ENCODE assay signal across 20 cellular contexts in genomic region chr13:24685314-24685713, GRCh38. TPM values are rescaled to one million over a fixed set of nuclear protein-coding genes. Genes with fewer than 3 reads are reported as not detected.
DNase-seq lines count a peak whose midpoint lies in the region; ATAC-seq, FAIRE-seq and TF ChIP-seq lines count a peak whose summit lies in the region.
"Had no signal": no experiment of that assay in that cellular context is flagged by ENCODE, and none has a peak within 500 bp of the region (broad histone marks: within the 10 kb centered on the region; RNA-seq: fewer than 3 reads in every experiment).

No MANE protein-coding gene starts in this region.

- no peaks in the 10 kb centered on the region for H3K9me2 ChIP-seq in GM23338 (ENCODE audit: insufficient read depth)

- H3K9me3 ChIP-seq in BLaER1 (no peaks in the 10 kb centered on the region), astrocyte (ENCODE audit: insufficient read depth, low read depth, low read length) (no peaks in the 10 kb centered on the region), BE2C (no peaks in the 10 kb centered on the region)

- no peaks in the 10 kb centered on the region for H3F3A ChIP-seq in GM23338 (replicated peaks; ENCODE audit: low read depth)

- no peak overlapping the region for H3K27ac ChIP-seq in BLaER1
- no peak overlapping the region for H3K27ac ChIP-seq in GM23338 (ENCODE audit: low read depth)
- H3K27ac ChIP-seq in astrocyte (ENCODE audit: low read depth, low read length), result no peak overlapping the region
- H3K27ac ChIP-seq: GM23248 had no signal

- no peaks in the 10 kb centered on the region for H3K36me3 Mint-ChIP-seq in GM23338 (ENCODE audit: low read depth)
- H3K36me3 Mint-ChIP-seq in astrocyte (ENCODE audit: low read depth, unreplicated experiment), result no peaks in the 10 kb centered on the region
- no peaks in the 10 kb centered on the region for H3K36me3 Mint-ChIP-seq in memory B cell
- H3K36me3 Mint-ChIP-seq: CD14-positive monocyte, IgD-negative memory B cell had no signal

- H3K4me1 Mint-ChIP-seq in GM23338 (peaks cover 48% of the 10 kb centered on the region), astrocyte (ENCODE audit: low read depth, unreplicated experiment) (peaks cover 24% of the 10 kb centered on the region), memory B cell (peaks cover 13% of the 10 kb centered on the region)

- H3K36me3 ChIP-seq in BLaER1 (no peaks in the 10 kb centered on the region), GM23338 (ENCODE audit: insufficient read depth) (no peaks in the 10 kb centered on the region), astrocyte (ENCODE audit: insufficient read depth, low read length) (no peaks in the 10 kb centered on the region), BE2C (no peaks in the 10 kb centered on the region)

- TF ChIP-seq CTCF in GM23338 (conservative IDR thresholded peaks at IDR 0.05; ENCODE audit: low read depth in 2 of 2), result no peak
- TF ChIP-seq CTCF in astrocyte (IDR thresholded peaks at IDR 0.05; ENCODE audit: insufficient read depth, low read depth, low read length), result no peak
- no peak for TF ChIP-seq CTCF in BE2C (IDR thresholded peaks at IDR 0.05; ENCODE audit: low read depth, low read length)

- peak overlapping the region; percentile 3; the same call in 1 of the 2 replicates for H2AFZ ChIP-seq in GM23338
- H2AFZ ChIP-seq in astrocyte (ENCODE audit: low read depth, low read length), result no peak overlapping the region

- H3K79me2 ChIP-seq in GM23338 (replicated peaks; ENCODE audit: insufficient read depth) (no peaks in the 10 kb centered on the region), astrocyte (ENCODE audit: insufficient read depth, low read length) (no peaks in the 10 kb centered on the region)

- H3K27me3 Mint-ChIP-seq in GM23338 (ENCODE audit: insufficient read depth, low read depth, poor library complexity) (peaks cover 22% of the 10 kb centered on the region), astrocyte (ENCODE audit: low read depth, unreplicated experiment) (peaks cover 40% of the 10 kb centered on the region), memory B cell (peaks cover 23% of the 10 kb centered on the region)

- H3K4me3 Mint-ChIP-seq in GM23338 (no peak overlapping the region), astrocyte (ENCODE audit: unreplicated experiment) (no peak overlapping the region), memory B cell (no peak overlapping the region)
- H3K4me3 Mint-ChIP-seq: CD14-positive monocyte, IgD-negative memory B cell had no signal

- FAIRE-seq in astrocyte (lab: Jason Lieb, UNC), result no peak
- FAIRE-seq: HTR-8/SVneo had no signal

- H3K4me1 ChIP-seq in BLaER1 (peaks cover 41% of the 10 kb centered on the region), GM23338 (ENCODE audit: insufficient read depth) (peaks cover 19% of the 10 kb centered on the region), astrocyte (ENCODE audit: insufficient read depth, low read length) (peaks cover 12% of the 10 kb centered on the region), BE2C (no peaks in the 10 kb centered on the region)

- H3K27ac Mint-ChIP-seq in GM23338 (no peak overlapping the region; the same call in 1 of the 2 replicates), astrocyte (ENCODE audit: unreplicated experiment) (no peak overlapping the region), memory B cell (peak overlapping the region; percentile 13)
- H3K27ac Mint-ChIP-seq: CD14-positive monocyte, IgD-negative memory B cell had no signal

- H3K9ac ChIP-seq in BLaER1, result no peak overlapping the region
- H3K9ac ChIP-seq in astrocyte (ENCODE audit: low read length), result no peak overlapping the region
- H3K9ac ChIP-seq: GM23248 had no signal

- peak overlapping the region; percentile 95 for H3K4me2 ChIP-seq in BLaER1
- no peak overlapping the region for H3K4me2 ChIP-seq in GM23338
- peak overlapping the region; percentile 34 for H3K4me2 ChIP-seq in astrocyte (ENCODE audit: low read length)

- ATAC-seq in GM23338 (no peak), memory B cell (ENCODE audit: low read depth) (no peak)
- ATAC-seq: HCT116 had no signal

- DNase-seq in GM23338 (ENCODE audit: low spot score), result no peak
- no peak for DNase-seq in astrocyte (ENCODE audit: low read depth)
- no peak for DNase-seq in memory B cell (ENCODE audit: low spot score in 2 of 2)
- DNase-seq in effector CD4-positive, alpha-beta T cell, result no peak
- DNase-seq in BE2C, result no peak
- DNase-seq in stimulated activated naive CD4-positive, alpha-beta T cell treated with Interleukin-2 at 50 U/mL for 16 hours (lab: John Stamatoyannopoulos, UW), result no peak
- DNase-seq in NCI-H748 (lab: John Stamatoyannopoulos, UW; ENCODE audit: unreplicated experiment), result no peak
- DNase-seq: Karpas-422; MM.1S; NCI-H1092 treated with DMSO at 0.1 percent for 48 hours; NCI-H748 treated with DMSO at 0.1 percent for 48 hours; NK-92 treated with Interleukin-12 subunit alpha and Interleukin-12 subunit beta, amount 100 ng/mL, for 24 hours; OCI-M1; Right ventricle myocardium superior had no signal

- H3K4me3 ChIP-seq in BLaER1, result 0 out of 2 replicates have a peak overlapping the region, but pooled peaks have one; percentile 3
- no peak overlapping the region for H3K4me3 ChIP-seq in GM23338
- H3K4me3 ChIP-seq in astrocyte (ENCODE audit: insufficient read depth, low read depth, low read length), result no peak overlapping the region
- H3K4me3 ChIP-seq in BE2C (ENCODE audit: low read depth, low read length), result no peak overlapping the region
- H3K4me3 ChIP-seq: GM23248 had no signal

- H3K9me3 Mint-ChIP-seq in GM23338, result no peaks in the 10 kb centered on the region
- no peaks in the 10 kb centered on the region for H3K9me3 Mint-ChIP-seq in astrocyte (ENCODE audit: unreplicated experiment)
- H3K9me3 Mint-ChIP-seq in memory B cell, result no peaks in the 10 kb centered on the region
- H3K9me3 Mint-ChIP-seq: IgD-negative memory B cell had no signal

- H3K27me3 ChIP-seq in BLaER1, result peaks cover 85% of the 10 kb centered on the region
- peaks cover 14% of the 10 kb centered on the region for H3K27me3 ChIP-seq in GM23338 (ENCODE audit: insufficient read depth)
- peaks cover 16% of the 10 kb centered on the region for H3K27me3 ChIP-seq in astrocyte (ENCODE audit: insufficient read depth, low read length)
- H3K27me3 ChIP-seq in BE2C, result peaks cover 30% of the 10 kb centered on the region

- H4K20me1 ChIP-seq in BLaER1 (peaks cover 80% of the 10 kb centered on the region), GM23338 (replicated peaks; ENCODE audit: insufficient read depth) (no peaks in the 10 kb centered on the region), astrocyte (ENCODE audit: insufficient read depth, low read length) (no peaks in the 10 kb centered on the region)

TF ChIP-seq in GM23338, 12 proteins besides CTCF, POLR2A, EP300 and RAD21 (continues in another document):
- TF ChIP-seq POLR2AphosphoS5 (IDR thresholded peaks at IDR 0.05; ENCODE audit: low read depth) (no peak), ZNF331 (CRISPR knock-in tag; IDR thresholded peaks at IDR 0.05; ENCODE audit: low read depth) (no peak), STAT1 (IDR thresholded peaks at IDR 0.05; ENCODE audit: unreplicated experiment) (no peak), NANOG (IDR thresholded peaks at IDR 0.05; ENCODE audit: borderline replicate concordance) (no peak), JUNB (IDR thresholded peaks at IDR 0.05; ENCODE audit: unreplicated experiment) (no peak)

RNA-seq across cellular contexts. Expression of gene ATP12A, which starts 5.1 kb away (rescaled TPM):
- 0.78 and 1.0 TPM in 2 replicates for total RNA-seq in GM23338 (2014; rRNA removed; shearing (Covaris generic))
- polyA plus RNA-seq in GM23338 (2016; fragmentation: Nextera tagmentation; extraction: Ambion mirVana), result 0.19 and 0.40 TPM in 2 replicates
- total RNA-seq in astrocyte, result 0.19 TPM in 1 of 2 replicates, not detected in the other
- polyA plus RNA-seq in BE2C (2012; ENCODE audit: insufficient read depth, insufficient read length, low read depth), result not detected
- total RNA-seq: GM23248, Right ventricle myocardium superior had no signal
- polyA plus RNA-seq: CD14-positive monocyte, GM23248, IgD-negative memory B cell had no signal
